19 cellular contexts compared by ENCODE assay signal in the genomic region with DNA sequence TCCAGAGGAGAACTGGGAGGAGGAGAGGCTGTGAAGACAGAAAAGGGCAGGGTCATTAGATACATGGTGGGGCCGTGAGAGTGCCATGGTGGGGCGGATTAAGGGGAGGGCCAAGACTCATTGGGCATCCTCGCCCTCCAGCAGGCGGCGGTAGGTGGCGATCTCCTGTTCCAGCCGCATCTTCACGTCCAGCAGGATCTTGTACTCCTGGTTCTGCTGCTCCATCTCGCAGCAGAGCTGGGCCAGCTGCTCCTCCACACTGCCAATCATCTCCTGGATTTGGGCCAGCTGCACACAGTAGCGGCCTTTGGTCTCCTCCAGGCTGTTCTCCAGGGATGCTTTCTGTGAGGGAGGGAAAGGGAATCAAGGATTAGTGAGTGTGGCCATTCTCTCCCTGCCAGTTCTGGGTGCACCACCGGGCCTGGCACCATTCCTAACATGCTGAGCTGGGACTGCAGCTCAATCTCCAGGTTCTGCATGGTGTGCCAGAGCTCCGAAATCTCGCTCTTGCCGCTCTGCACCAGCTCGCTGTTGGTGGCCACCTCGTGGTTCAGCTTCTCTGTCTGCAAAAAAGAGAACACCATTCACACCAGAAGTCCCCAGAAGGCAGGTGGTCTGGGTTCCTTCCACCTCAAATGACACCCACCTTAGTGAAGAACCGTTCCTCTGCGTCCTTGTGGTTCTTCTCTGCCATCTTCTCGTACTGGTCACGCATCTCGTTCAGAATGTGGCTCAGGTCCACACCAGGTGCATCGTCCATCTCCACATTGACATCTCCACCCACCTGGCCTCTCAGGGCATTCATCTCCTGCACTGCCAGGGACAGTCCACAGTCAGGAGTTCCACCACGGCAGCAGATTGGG.
A peak's percentile ranks its signal among the peaks of the same experiment; 100 is the strongest.
DNase-seq lines count a peak whose midpoint lies in the region; ATAC-seq and TF ChIP-seq lines count a peak whose summit lies in the region.
"Had no signal": no experiment of that assay in that cellular context is flagged by ENCODE, and none has a peak within 500 bp of the region (broad histone marks: within the 10 kb centered on the region; RNA-seq: fewer than 3 reads in every experiment).

No MANE protein-coding gene starts in this region.

- peaks cover 15% of the 10 kb centered on the region for H3K4me1 Mint-ChIP-seq in chondrocyte (ENCODE audit: low read depth)

- no peaks in the 10 kb centered on the region for H3F3A ChIP-seq in MM.1S (ENCODE audit: insufficient read depth, low read length)

- in situ Hi-C loops in G401 (cut with HindIII; ENCODE audit: low sequenced_read_pairs) = no loop called here
- in situ Hi-C loops in GM13976 (cut with MboI; ENCODE audit: low sequenced_read_pairs, unreplicated experiment) = no loop called here

- H3K9ac ChIP-seq in MM.1S (ENCODE audit: low read length) = no peak overlapping the region

- H3K36me3 Mint-ChIP-seq in chondrocyte (ENCODE audit: low read depth) = no peaks in the 10 kb centered on the region

- H3K9me3 Mint-ChIP-seq in chondrocyte (ENCODE audit: low read depth) = no peaks in the 10 kb centered on the region
- H3K9me3 Mint-ChIP-seq: T-helper 1 cell treated with Interleukin-12 subunit alpha and Interleukin-12 subunit beta and Interleukin-4 antibody, amounts not matched to agents 30 μg/mL and 1 μg/mL, for 36 hours had no signal

- H3K4me1 ChIP-seq in MM.1S (ENCODE audit: low read length) = no peaks in the 10 kb centered on the region
- H3K4me1 ChIP-seq: Peyer's patch, SJSA1 had no signal

- no peak for ATAC-seq in GM21390 (IDR thresholded peaks at IDR 0.05; ENCODE audit: unreplicated experiment)
- ATAC-seq: GM12878 had no signal

- no peak overlapping the region for H3K4me3 Mint-ChIP-seq in chondrocyte (ENCODE audit: unreplicated experiment)
- H3K4me3 Mint-ChIP-seq: T-helper 1 cell treated with Interleukin-12 subunit alpha and Interleukin-12 subunit beta and Interleukin-4 antibody, amounts not matched to agents 30 μg/mL and 1 μg/mL, for 36 hours had no signal

- no peak overlapping the region for H2AFZ ChIP-seq in MM.1S (ENCODE audit: low read length)

- H3K27ac ChIP-seq in MM.1S (ENCODE audit: low read length) = no peak overlapping the region
- H3K27ac ChIP-seq: HL-60, Peyer's patch, SJSA1 had no signal

- H3K27me3 ChIP-seq in MM.1S (replicated peaks; ENCODE audit: insufficient read depth, low read length) = no peaks in the 10 kb centered on the region
- H3K27me3 ChIP-seq: Peyer's patch, SJSA1 had no signal

- TF ChIP-seq CTCF in MM.1S (IDR thresholded peaks at IDR 0.05; ENCODE audit: low read length) (peak; percentile 15; the same call in 1 of the 2 replicates), chondrocyte (IDR thresholded peaks at IDR 0.05) (no peak), GM13976 (IDR thresholded peaks at IDR 0.05; ENCODE audit: borderline replicate concordance, control extremely low read depth, extremely low read depth, insufficient read depth, missing control alignments) (no peak)

- H3K4me3 ChIP-seq in MM.1S (ENCODE audit: low read length) = no peak overlapping the region
- H3K4me3 ChIP-seq: GM12878, Peyer's patch, SJSA1 had no signal

- no peaks in the 10 kb centered on the region for H3K36me3 ChIP-seq in MM.1S (replicated peaks; ENCODE audit: insufficient read depth, low read length)
- H3K36me3 ChIP-seq: Peyer's patch, SJSA1 had no signal

- H3K9me2 ChIP-seq in MM.1S (replicated peaks; ENCODE audit: insufficient read depth, low read length) = no peaks in the 10 kb centered on the region

- peaks cover 22% of the 10 kb centered on the region for H3K27me3 Mint-ChIP-seq in chondrocyte (ENCODE audit: low read depth)

- H3K27ac Mint-ChIP-seq in chondrocyte (ENCODE audit: unreplicated experiment) = no peak overlapping the region
- H3K27ac Mint-ChIP-seq: T-helper 1 cell treated with Interleukin-12 subunit alpha and Interleukin-12 subunit beta and Interleukin-4 antibody, amounts not matched to agents 30 μg/mL and 1 μg/mL, for 36 hours had no signal

- no peaks in the 10 kb centered on the region for H3K9me3 ChIP-seq in MM.1S (replicated peaks; ENCODE audit: insufficient read depth, low read length)
- H3K9me3 ChIP-seq: Peyer's patch, SJSA1 had no signal

- H3K79me2 ChIP-seq in MM.1S (ENCODE audit: low read length) = no peaks in the 10 kb centered on the region

- H4K20me1 ChIP-seq in MM.1S (ENCODE audit: insufficient read depth, low read length) = no peaks in the 10 kb centered on the region

- no peak overlapping the region for H3K4me2 ChIP-seq in MM.1S (ENCODE audit: low read depth, low read length)

- DNase-seq in G401 (ENCODE audit: low spot score) (peak; percentile 56), MM.1S (no peak), chondrocyte (ENCODE audit: low spot score) (peak; percentile 62), pons (ENCODE audit: low spot score) (peak; percentile 4), GM13976 (ENCODE audit: low spot score) (no peak), hippocampal formation (lab: John Stamatoyannopoulos, UW) (no peak), NCI-H2081 treated with DMSO at 0.1 percent for 48 hours (lab: John Stamatoyannopoulos, UW) (no peak)
- DNase-seq: GF-D8, IMR-90, Kasumi-1, NCI-H1105, NCI-H2227 treated with DMSO at 0.1 percent for 48 hours, NCI-H524, Peyer's patch had no signal

Comparison
In these comparisons a context has a peak if more than half of its experiments do, and no peak if none do; other contexts are left out.
1. DNase-seq: peak in G401 (single experiment), chondrocyte (single experiment) and pons (single experiment); none in MM.1S (single experiment), GM13976 (single experiment), hippocampal formation (0 of 2) and NCI-H2081 treated with DMSO at 0.1 percent for 48 hours (single experiment).